ENCODE assay signal across 8 cellular contexts in the genomic region with DNA sequence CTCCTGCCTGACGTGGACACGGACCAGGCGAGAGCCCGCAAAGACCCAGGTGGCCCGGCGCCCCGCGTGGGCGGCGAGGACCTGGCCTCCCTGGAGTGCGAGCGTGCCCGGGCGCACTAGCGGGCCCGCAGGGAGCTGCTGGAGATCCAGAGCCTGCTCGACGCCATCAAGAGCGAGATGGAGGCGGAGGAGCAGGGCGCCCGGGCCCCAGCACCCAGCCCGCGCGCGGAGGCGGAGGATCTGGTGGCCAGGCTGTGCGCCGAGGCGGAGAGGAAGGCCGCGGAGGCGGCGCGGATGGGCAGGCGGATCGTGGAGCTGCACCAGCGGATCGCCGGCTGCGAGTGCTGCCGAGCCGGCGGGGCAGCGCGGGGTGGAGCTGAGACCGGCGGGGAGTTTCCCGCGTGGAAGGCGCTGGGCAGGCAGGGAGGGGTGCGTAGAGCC. TPM values are rescaled to one million over a fixed set of nuclear protein-coding genes. Genes with fewer than 3 reads are reported as not detected.
A peak's percentile ranks its signal among the peaks of the same experiment; 100 is the strongest.
DNase-seq lines count a peak whose midpoint lies in the region; ATAC-seq, FAIRE-seq and TF ChIP-seq lines count a peak whose summit lies in the region.

No MANE protein-coding gene starts in this region.

- H3K79me1 ChIP-seq in H1 (ENCODE audit: low read depth, low read length), result no peaks in the 10 kb centered on the region

- peaks cover 0 to 1% (median 0%) of the 10 kb centered on the region in 7 donors for H3K9me3 Mint-ChIP-seq in CD4-positive, CD25-positive, alpha-beta regulatory T cell

- H3K36me3 Mint-ChIP-seq in CD4-positive, CD25-positive, alpha-beta regulatory T cell, result no peaks in the 10 kb centered on the region

- H3K27ac Mint-ChIP-seq in CD4-positive, CD25-positive, alpha-beta regulatory T cell, result peak overlapping the region in 2 of 3 donors; percentile 60 to 62

- H3K4ac ChIP-seq in H1 (replicated peaks; ENCODE audit: insufficient read length, low read depth, low read length), result no peak overlapping the region

- H3K14ac ChIP-seq in H1 (ENCODE audit: insufficient read length), result no peak overlapping the region

- H2BK15ac ChIP-seq in H1 (ENCODE audit: low read length), result no peak overlapping the region; the same call in 1 of the 2 replicates

- H3K79me2 ChIP-seq in H1 (ENCODE audit: control insufficient read depth in 1 of 2, insufficient read depth in 2 of 2, low read length in 2 of 2), result no peaks in the 10 kb centered on the region
- H3K79me2 ChIP-seq in PC-3 (ENCODE audit: low read length), result no peaks in the 10 kb centered on the region

- no peaks in the 10 kb centered on the region for H3K9me2 ChIP-seq in PC-3 (replicated peaks; ENCODE audit: low read length)

- TF ChIP-seq CTCF in H1 (IDR thresholded peaks at IDR 0.05; ENCODE audit: control extremely low read depth in 1 of 3, insufficient read depth in 1 of 3, low read depth in 1 of 3, low read length in 3 of 3) (no peak), suprapubic skin (IDR thresholded peaks at IDR 0.05) (no peak), PC-3 (conservative IDR thresholded peaks at IDR 0.05; ENCODE audit: low read depth, low read length) (no peak)

- peak overlapping the region; percentile 73 for H3K4me3 ChIP-seq in CD4-positive, CD25-positive, alpha-beta regulatory T cell (ENCODE audit: low read depth, low read length)
- H3K4me3 ChIP-seq in H1 (ENCODE audit: extremely low read depth in 1 of 4, insufficient read depth in 2 of 4, low read depth in 3 of 4, low read length in 4 of 4) (peak overlapping the region; percentile 28 to 56 (median 36); a peak in 7 of 8 replicates), suprapubic skin (peak overlapping the region; percentile 50), PC-3 (ENCODE audit: low read length) (no peak overlapping the region)

- peaks cover 11% of the 10 kb centered on the region for H3K4me1 ChIP-seq in CD4-positive, CD25-positive, alpha-beta regulatory T cell (ENCODE audit: control insufficient read depth, insufficient read depth, low read length, poor library complexity, severe bottlenecking)
- H3K4me1 ChIP-seq in H1 (replicated peaks in 1 of 4; ENCODE audit: control insufficient read depth in 3 of 4, insufficient read depth in 4 of 4, low read length in 3 of 4), result no peaks in the 10 kb centered on the region; a peak in 2 of 7 replicates
- peaks cover 20% of the 10 kb centered on the region for H3K4me1 ChIP-seq in suprapubic skin
- no peaks in the 10 kb centered on the region for H3K4me1 ChIP-seq in PC-3 (ENCODE audit: insufficient read depth, low read length)

- peaks cover 0 to 21% (median 2%) of the 10 kb centered on the region in 4 donors for H3K4me1 Mint-ChIP-seq in CD4-positive, CD25-positive, alpha-beta regulatory T cell

- H4K91ac ChIP-seq in H1 (replicated peaks; ENCODE audit: insufficient read length, low read length), result no peak overlapping the region

- H3K23ac ChIP-seq in H1 (ENCODE audit: insufficient read length), result no peak overlapping the region

- peak overlapping the region; percentile 60 for H3K18ac ChIP-seq in H1 (ENCODE audit: extremely low read depth, low read length)

- no peak for TF ChIP-seq EP300 in H1 (IDR thresholded peaks at IDR 0.05; ENCODE audit: borderline replicate concordance in 1 of 2, low read depth in 2 of 2, low read length in 2 of 2)
- TF ChIP-seq EP300 in suprapubic skin (IDR thresholded peaks at IDR 0.05), result no peak

- H3K9ac ChIP-seq in H1 (replicated peaks in 1 of 4; ENCODE audit: extremely low read depth in 1 of 4, low read depth in 3 of 4, low read length in 3 of 4) (no peak overlapping the region; a peak in 1 of 7 replicates), PC-3 (ENCODE audit: low read length) (no peak overlapping the region)

- no peak overlapping the region for H2BK12ac ChIP-seq in H1 (ENCODE audit: low read depth, low read length)

- CTCF ChIA-PET in H1 (lab: Charles Lee; ENCODE audit: partially characterized antibody), result interaction anchor here (0.6 to 2.2 kb wide), 9 partner anchors 16 to 1248 kb away, joined by 3 to 8 read pairs (median 3); a partner anchor contains a TSS
- CTCF ChIA-PET in PC-3 (lab: Charles Lee), result no interaction called here

- peak; percentile 77 to 81 for ATAC-seq in CD4-positive, CD25-positive, alpha-beta regulatory T cell (ENCODE audit: low read depth in 2 of 2)
- ATAC-seq in PC-3, result no peak

- no peak overlapping the region for H2BK20ac ChIP-seq in H1 (ENCODE audit: low read length)

- 16% methylated on average over 37 of the region's 52 CpGs; no CpG with 5 or more reads in 1 of the 2 experiments for WGBS in H1 (ENCODE audit: extremely low coverage in 1 of 2, insufficient coverage in 1 of 2, insufficient read length in 1 of 2, insufficient replicate concordance in 2 of 2, low coverage in 1 of 2, low lambda C conversion rate in 2 of 2, missing lambda C conversion rate in 1 of 2), 2 experiments
- under 1% methylated on average over 26 of the region's 52 CpGs for WGBS in suprapubic skin

- no peak for TF ChIP-seq RAD21 in H1 (IDR thresholded peaks at IDR 0.05 in 1 of 2, conservative IDR thresholded peaks at IDR 0.05 in 1 of 2; ENCODE audit: low read depth in 2 of 2, low read length in 2 of 2)

- TF ChIP-seq POLR2A in H1 (IDR thresholded peaks at IDR 0.05; ENCODE audit: control extremely low read depth in 1 of 2, low read depth in 2 of 2, low read length in 2 of 2) (no peak), suprapubic skin (IDR thresholded peaks at IDR 0.05) (no peak)

- no TSS peak for BruUV-seq in PC-3 (replicated peaks; lab: Mats Ljungman, UMichigan)

- peaks cover 12% of the 10 kb centered on the region for H3K27me3 ChIP-seq in CD4-positive, CD25-positive, alpha-beta regulatory T cell (ENCODE audit: control insufficient read depth, insufficient read depth, low read length)
- peaks cover 0 to 24% (median 16%) of the 10 kb centered on the region in 4 experiments; a peak in 5 of 7 replicates for H3K27me3 ChIP-seq in H1 (replicated peaks in 1 of 4; ENCODE audit: control insufficient read depth in 3 of 4, extremely low read depth in 1 of 4, insufficient read depth in 3 of 4, low read length in 3 of 4)
- H3K27me3 ChIP-seq in suprapubic skin, result no peaks in the 10 kb centered on the region
- H3K27me3 ChIP-seq in PC-3 (ENCODE audit: low read length), result no peaks in the 10 kb centered on the region

- H3K23me2 ChIP-seq in H1 (ENCODE audit: low read depth, low read length), result peaks cover 6% of the 10 kb centered on the region; the same call in 1 of the 2 replicates

- peak overlapping the region; percentile 68 to 85 (median 76) for H3K4me3 Mint-ChIP-seq in CD4-positive, CD25-positive, alpha-beta regulatory T cell

- peak overlapping the region; percentile 73 to 90 for H3K4me2 ChIP-seq in H1 (ENCODE audit: insufficient read depth in 1 of 2, low read depth in 2 of 2, low read length in 2 of 2)
- no peak overlapping the region for H3K4me2 ChIP-seq in PC-3 (ENCODE audit: low read length)

- no peak overlapping the region for H4K5ac ChIP-seq in H1 (ENCODE audit: insufficient read length, low read depth, low read length)

- no peak overlapping the region for H3K56ac ChIP-seq in H1 (replicated peaks; ENCODE audit: insufficient read length, low read depth, low read length)

- no peaks in the 10 kb centered on the region for H3F3A ChIP-seq in PC-3 (ENCODE audit: low read length, unreplicated experiment)

- H3K27ac ChIP-seq in CD4-positive, CD25-positive, alpha-beta regulatory T cell (ENCODE audit: insufficient read depth, low read length, poor library complexity, severe bottlenecking), result no peak overlapping the region
- H3K27ac ChIP-seq in H1 (ENCODE audit: low read depth, low read length), result no peak overlapping the region
- H3K27ac ChIP-seq in suprapubic skin, result peak overlapping the region; percentile 33
- H3K27ac ChIP-seq in PC-3 (ENCODE audit: low read length), result no peak overlapping the region

- H3K36me3 ChIP-seq in CD4-positive, CD25-positive, alpha-beta regulatory T cell (ENCODE audit: control insufficient read depth, insufficient read depth, low read length), result no peaks in the 10 kb centered on the region
- H3K36me3 ChIP-seq in H1 (ENCODE audit: control insufficient read depth in 2 of 4, insufficient read depth in 4 of 4, low read length in 3 of 4) (no peaks in the 10 kb centered on the region), suprapubic skin (no peaks in the 10 kb centered on the region), PC-3 (ENCODE audit: low read depth, low read length) (no peaks in the 10 kb centered on the region)

- no peak for FAIRE-seq in H1 (lab: Jason Lieb, UNC)

- H2AK5ac ChIP-seq in H1 (ENCODE audit: low read depth, low read length), result no peak overlapping the region

- intact Hi-C loops in PC-3 (cut with micrococcal nuclease), result no loop called here

- peak overlapping the region; percentile 52; the same call in 1 of the 2 replicates for H2BK5ac ChIP-seq in H1 (ENCODE audit: low read depth, low read length)

- POLR2A ChIA-PET in H1 (lab: Charles Lee; ENCODE audit: partially characterized antibody), result interaction anchor here (0.7 to 1.5 kb wide), 7 partner anchors 12 to 27 kb away, joined by 3 to 5 read pairs (median 4); a partner anchor contains a TSS
- POLR2A ChIA-PET in PC-3 (lab: Charles Lee; ENCODE audit: unreplicated experiment), result no interaction called here

- no peak overlapping the region for H2BK120ac ChIP-seq in H1 (replicated peaks; ENCODE audit: low read depth, low read length)

- DNase-seq in CD4-positive, CD25-positive, alpha-beta regulatory T cell, result peak; percentile 44 to 54 (median 51)
- peak; percentile 49 to 52 for DNase-seq in activated CD4-positive, alpha-beta T cell treated with anti-CD3 and anti-CD28 coated beads, Interleukin-2, amount 50 U/mL, for 4 hours
- DNase-seq in H1 (ENCODE audit: low read depth in 1 of 2, low spot score in 2 of 2), result peak in 1 of 2 experiments; percentile 73
- peak; percentile 13 for DNase-seq in myocyte (ENCODE audit: low read depth)
- DNase-seq in suprapubic skin (ENCODE audit: low spot score in 2 of 2), result peak in 1 of 2 donors; percentile 78
- no peak for DNase-seq in NCI-H510A treated with DMSO at 0.1 percent for 48 hours (lab: John Stamatoyannopoulos, UW)
- DNase-seq in PC-3, result no peak
- no peak for DNase-seq in DMS 273 (lab: John Stamatoyannopoulos, UW; ENCODE audit: unreplicated experiment)

- peak overlapping the region; percentile 43 for H2AFZ ChIP-seq in H1 (ENCODE audit: low read length)
- H2AFZ ChIP-seq in PC-3 (ENCODE audit: low read length), result no peak overlapping the region

- peaks cover 55% of the 10 kb centered on the region for H3K27me3 Mint-ChIP-seq in CD4-positive, CD25-positive, alpha-beta regulatory T cell

- no peaks in the 10 kb centered on the region for H4K20me1 ChIP-seq in H1 (replicated peaks in 1 of 2; ENCODE audit: control insufficient read depth in 1 of 2, insufficient read depth in 2 of 2, low read length in 2 of 2)
- H4K20me1 ChIP-seq in PC-3 (ENCODE audit: low read length), result no peaks in the 10 kb centered on the region

- no peak overlapping the region; the same call in 1 of the 2 replicates for H4K8ac ChIP-seq in H1 (ENCODE audit: extremely low read depth, insufficient read depth, low read length)

- H3K9me3 ChIP-seq in CD4-positive, CD25-positive, alpha-beta regulatory T cell (ENCODE audit: control insufficient read depth in 2 of 2, low read length in 2 of 2), result no peaks in the 10 kb centered on the region
- H3K9me3 ChIP-seq in H1 (ENCODE audit: insufficient read depth in 2 of 2, low read depth in 1 of 2, low read length in 1 of 2), result no peaks in the 10 kb centered on the region
- H3K9me3 ChIP-seq in suprapubic skin, result no peaks in the 10 kb centered on the region
- H3K9me3 ChIP-seq in PC-3 (ENCODE audit: low read length), result no peaks in the 10 kb centered on the region

RNA-seq across cellular contexts. Expression of a gene that starts 18.2 kb away (rescaled TPM):
- total RNA-seq in CD4-positive, CD25-positive, alpha-beta regulatory T cell, result 202 TPM
- 100 to 1,000 TPM; 148 to 188 (median 180) TPM for polyA plus RNA-seq in CD4-positive, CD25-positive, alpha-beta regulatory T cell
- 307 and 313 TPM in 2 replicates for total RNA-seq in H1 (2021; fragmentation: NEBNext Ultra II Directional; extraction: Animal tissue kit (Norgen Biotek cat#: 25700))
- 108 and 156 TPM in 2 replicates for polyA plus RNA-seq in H1 (2011; rRNA removed)
- polyA plus RNA-seq in H1 (2011; cell fraction: cytosol; rRNA removed), result 229 TPM
- 155 TPM for polyA plus RNA-seq in H1 (2011; cell fraction: nucleus; rRNA removed)
- polyA plus RNA-seq in H1 (2012, experiment 1 of 2), result 320 to 373 TPM (median 340 TPM) in 4 replicates
- 100 TPM for polyA plus RNA-seq in H1 (2012, experiment 2 of 2)
- 204 TPM for polyA plus RNA-seq in H1 (2013, experiment 1 of 2)
- 222 TPM for polyA plus RNA-seq in H1 (2013, experiment 2 of 2)
- polyA minus RNA-seq in H1 (2011; rRNA and poly(A)+ RNA removed), result 24.7 and 28.8 TPM in 2 replicates
- 67.1 TPM for polyA minus RNA-seq in H1 (2011; cell fraction: cytosol; rRNA and poly(A)+ RNA removed)
- polyA minus RNA-seq in H1 (2011; cell fraction: nucleus; rRNA and poly(A)+ RNA removed), result 29.4 TPM
- total RNA-seq in myocyte (122 and 128 TPM in 2 replicates), suprapubic skin (100 to 1,000 TPM; 143 to 214 (median 163) TPM), PC-3 (2014; rRNA removed) (122 and 200 TPM in 2 replicates)
- 326 TPM for polyA plus RNA-seq in myocyte (2012)

RNA-seq across cellular contexts. Expression of a gene that starts 35.0 kb away (rescaled TPM):
- not detected for total RNA-seq in CD4-positive, CD25-positive, alpha-beta regulatory T cell
- 1 to 10 TPM in 3 of 4 donors, not detected in 1; 1.2 to 4.1 (median 1.5) TPM for polyA plus RNA-seq in CD4-positive, CD25-positive, alpha-beta regulatory T cell
- not detected in 2 replicates for total RNA-seq in H1 (2021; fragmentation: NEBNext Ultra II Directional; extraction: Animal tissue kit (Norgen Biotek cat#: 25700))
- not detected in 2 replicates for polyA plus RNA-seq in H1 (2011; rRNA removed)
- polyA plus RNA-seq in H1 (2011; cell fraction: cytosol; rRNA removed), result not detected
- polyA plus RNA-seq in H1 (2011; cell fraction: nucleus; rRNA removed), result 0.14 TPM
- polyA plus RNA-seq in H1 (2012, experiment 1 of 2), result 0.58 TPM in 1 of 4 replicates, not detected in the others
- not detected for polyA plus RNA-seq in H1 (2012, experiment 2 of 2)
- polyA plus RNA-seq in H1 (2013, experiment 1 of 2), result not detected
- not detected for polyA plus RNA-seq in H1 (2013, experiment 2 of 2)
- polyA minus RNA-seq in H1 (2011; rRNA and poly(A)+ RNA removed), result not detected in 2 replicates
- 12.6 TPM for polyA minus RNA-seq in H1 (2011; cell fraction: cytosol; rRNA and poly(A)+ RNA removed)
- polyA minus RNA-seq in H1 (2011; cell fraction: nucleus; rRNA and poly(A)+ RNA removed), result 5.8 TPM
- total RNA-seq in myocyte (not detected in 2 replicates), suprapubic skin (10 to 100 TPM in 2 of 4 donors, 1 to 10 TPM in 2; 4.7 to 27.7 (median 9.3) TPM), PC-3 (2014; rRNA removed) (51.0 and 59.8 TPM in 2 replicates)
- polyA plus RNA-seq in myocyte (2012), result 0.28 TPM

RNA-seq across cellular contexts. Expression of a gene that starts 51.0 kb away (rescaled TPM):
- total RNA-seq in CD4-positive, CD25-positive, alpha-beta regulatory T cell, result 32.6 TPM
- polyA plus RNA-seq in CD4-positive, CD25-positive, alpha-beta regulatory T cell, result 100 to 1,000 TPM; 139 to 156 (median 150) TPM
- 54.3 TPM in 2 replicates for total RNA-seq in H1 (2021; fragmentation: NEBNext Ultra II Directional; extraction: Animal tissue kit (Norgen Biotek cat#: 25700))
- 21.3 and 26.8 TPM in 2 replicates for polyA plus RNA-seq in H1 (2011; rRNA removed)
- polyA plus RNA-seq in H1 (2011; cell fraction: cytosol; rRNA removed), result 74.6 TPM
- polyA plus RNA-seq in H1 (2011; cell fraction: nucleus; rRNA removed), result 16.7 TPM
- polyA plus RNA-seq in H1 (2012, experiment 1 of 2), result 53.6 to 74.9 TPM (median 57.3 TPM) in 4 replicates
- 9.4 TPM for polyA plus RNA-seq in H1 (2012, experiment 2 of 2)
- polyA plus RNA-seq in H1 (2013, experiment 1 of 2), result 38.8 TPM
- polyA plus RNA-seq in H1 (2013, experiment 2 of 2), result 41.0 TPM
- polyA minus RNA-seq in H1 (2011; rRNA and poly(A)+ RNA removed), result 9.8 and 12.3 TPM in 2 replicates
- polyA minus RNA-seq in H1 (2011; cell fraction: cytosol; rRNA and poly(A)+ RNA removed), result 15.9 TPM
- polyA minus RNA-seq in H1 (2011; cell fraction: nucleus; rRNA and poly(A)+ RNA removed), result 11.4 TPM
- total RNA-seq in myocyte, result 69.2 and 71.9 TPM in 2 replicates
- 46.6 TPM for polyA plus RNA-seq in myocyte (2012)
- 10 to 100 TPM; 40.6 to 63.4 (median 53.4) TPM for total RNA-seq in suprapubic skin
- total RNA-seq in PC-3 (2014; rRNA removed), result 50.5 and 57.6 TPM in 2 replicates

RNA-seq across cellular contexts. Expression of a gene that starts 57.3 kb away (rescaled TPM):
- total RNA-seq in CD4-positive, CD25-positive, alpha-beta regulatory T cell, result 27.5 TPM
- polyA plus RNA-seq in CD4-positive, CD25-positive, alpha-beta regulatory T cell, result 100 to 1,000 TPM in 1 of 4 donors, 10 to 100 TPM in 3; 81.1 to 103 (median 94.8) TPM
- total RNA-seq in H1 (2021; fragmentation: NEBNext Ultra II Directional; extraction: Animal tissue kit (Norgen Biotek cat#: 25700)), result 19.1 and 20.5 TPM in 2 replicates
- 26.6 and 27.8 TPM in 2 replicates for polyA plus RNA-seq in H1 (2011; rRNA removed)
- polyA plus RNA-seq in H1 (2011; cell fraction: cytosol; rRNA removed), result 29.7 TPM
- polyA plus RNA-seq in H1 (2011; cell fraction: nucleus; rRNA removed), result 12.4 TPM
- polyA plus RNA-seq in H1 (2012, experiment 1 of 2), result 13.3 to 16.7 TPM (median 16.1 TPM) in 4 replicates
- 17.3 TPM for polyA plus RNA-seq in H1 (2012, experiment 2 of 2)
- 16.3 TPM for polyA plus RNA-seq in H1 (2013, experiment 1 of 2)
- 15.6 TPM for polyA plus RNA-seq in H1 (2013, experiment 2 of 2)
- 4.3 and 5.2 TPM in 2 replicates for polyA minus RNA-seq in H1 (2011; rRNA and poly(A)+ RNA removed)
- 11.3 TPM for polyA minus RNA-seq in H1 (2011; cell fraction: cytosol; rRNA and poly(A)+ RNA removed)
- polyA minus RNA-seq in H1 (2011; cell fraction: nucleus; rRNA and poly(A)+ RNA removed), result 9.9 TPM
- total RNA-seq in myocyte, result 32.8 and 35.1 TPM in 2 replicates
- 16.0 TPM for polyA plus RNA-seq in myocyte (2012)
- total RNA-seq in suprapubic skin, result 10 to 100 TPM in 3 of 4 donors, 1 to 10 TPM in 1; 5.1 to 20.2 (median 14.8) TPM
- total RNA-seq in PC-3 (2014; rRNA removed), result 14.0 and 19.9 TPM in 2 replicates

Comparison
In these comparisons a context has a peak if more than half of its experiments do, and no peak if none do; other contexts are left out.
1. DNase-seq: peak in CD4-positive, CD25-positive, alpha-beta regulatory T cell (3 of 3), activated CD4-positive, alpha-beta T cell treated with anti-CD3 and anti-CD28 coated beads, Interleukin-2, amount 50 U/mL, for 4 hours (2 of 2) and myocyte (single experiment); none in NCI-H510A treated with DMSO at 0.1 percent for 48 hours (single experiment), PC-3 (single experiment) and DMS 273 (single experiment).